In the genomic region with DNA sequence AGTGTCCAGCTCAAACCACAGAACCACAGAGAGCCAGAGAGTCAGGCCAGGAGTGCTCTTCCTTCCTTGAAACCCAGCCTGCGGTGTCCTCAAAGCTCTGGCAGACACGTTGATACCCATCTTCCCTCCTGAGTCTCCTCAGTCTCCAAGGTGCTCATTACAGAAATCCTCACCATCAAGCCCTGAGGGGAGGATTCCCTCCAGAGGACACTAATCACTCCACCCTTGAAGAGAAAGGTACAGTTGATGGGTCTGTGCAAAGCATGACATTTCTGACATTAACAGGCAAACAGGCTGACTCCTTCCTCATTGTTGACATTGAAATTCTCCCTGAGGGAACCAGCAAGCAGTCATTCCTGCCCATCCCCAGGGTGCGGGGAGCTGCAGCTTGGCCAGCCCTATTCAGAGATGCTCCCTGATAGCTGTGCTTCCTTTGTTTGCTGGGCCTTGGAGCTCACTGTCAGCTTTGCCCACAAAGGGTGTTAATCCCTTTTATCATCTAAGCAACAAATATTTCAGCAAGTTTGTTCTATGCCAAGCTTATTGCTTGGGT, we compare ENCODE assay signal across 21 cellular contexts.
DNase-seq lines count a peak whose midpoint lies in the region; ATAC-seq and TF ChIP-seq lines count a peak whose summit lies in the region.
"Had no signal": no experiment of that assay in that cellular context is flagged by ENCODE, and none has a peak within 500 bp of the region (broad histone marks: within the 10 kb centered on the region; RNA-seq: fewer than 3 reads in every experiment).

No MANE protein-coding gene starts in this region.

- no peak for TF ChIP-seq POLR2A in right lobe of liver (IDR thresholded peaks at IDR 0.05)

- no peak overlapping the region for H3K4ac ChIP-seq in trophoblast cell (ENCODE audit: low read depth, low read length)

- ATAC-seq in right lobe of liver, result no peak
- ATAC-seq: SK-N-SH treated with all-trans-retinoic acid at 6 μM for 48 hours had no signal

- no peak overlapping the region for H3K4me3 Mint-ChIP-seq in dendritic cell treated with granulocyte-macrophage colony-stimulating factor and Interleukin-4, amounts not matched to agents 40 ng/mL and 50 ng/mL, for 4 days
- H3K4me3 Mint-ChIP-seq: B cell had no signal

- H2BK5ac ChIP-seq in trophoblast cell (ENCODE audit: low read depth, low read length, poor library complexity), result no peak overlapping the region

- no CpG with 5 or more reads among the region's 3 CpGs for WGBS in trophoblast cell (ENCODE audit: extremely low coverage, insufficient coverage, insufficient read length)
- 50% methylated on average over 1 of the region's 3 CpGs for WGBS in right lobe of liver (ENCODE audit: insufficient coverage, low coverage, low lambda C conversion rate, missing lambda C conversion rate)

- peaks cover 29 to 38% of the 10 kb centered on the region in 2 experiments for H3K4me1 ChIP-seq in trophoblast cell (ENCODE audit: control insufficient read depth in 1 of 2, insufficient read depth in 2 of 2, low read length in 2 of 2)
- peaks cover 0 to 16% (median 3%) of the 10 kb centered on the region in 4 donors for H3K4me1 ChIP-seq in right lobe of liver

- H3K36me3 Mint-ChIP-seq in dendritic cell treated with granulocyte-macrophage colony-stimulating factor and Interleukin-4, amounts not matched to agents 40 ng/mL and 50 ng/mL, for 4 days (ENCODE audit: low read depth), result peaks cover 40% of the 10 kb centered on the region

- H2BK12ac ChIP-seq in trophoblast cell (ENCODE audit: low read length), result no peak overlapping the region

- H3K27me3 ChIP-seq in trophoblast cell (ENCODE audit: insufficient read depth, low read length) (no peaks in the 10 kb centered on the region), right lobe of liver (no peaks in the 10 kb centered on the region)

- no peak overlapping the region for H3K9ac ChIP-seq in trophoblast cell (ENCODE audit: low read length)

- no peaks in the 10 kb centered on the region for H3K9me3 Mint-ChIP-seq in dendritic cell treated with granulocyte-macrophage colony-stimulating factor and Interleukin-4, amounts not matched to agents 40 ng/mL and 50 ng/mL, for 4 days

- H3K4me3 ChIP-seq in trophoblast cell (ENCODE audit: low read depth, low read length) (no peak overlapping the region), right lobe of liver (no peak overlapping the region)

- H3K14ac ChIP-seq in trophoblast cell (ENCODE audit: low read length), result no peak overlapping the region

- H3K27ac ChIP-seq in trophoblast cell (ENCODE audit: low read depth, low read length) (no peak overlapping the region), right lobe of liver (no peak overlapping the region)
- H3K27ac ChIP-seq: 22Rv1 had no signal

- no peak overlapping the region for H2BK120ac ChIP-seq in trophoblast cell (ENCODE audit: insufficient read depth, low read length, poor library complexity)

- H3K18ac ChIP-seq in trophoblast cell (ENCODE audit: low read length), result no peak overlapping the region

- no peak overlapping the region for H3K23ac ChIP-seq in trophoblast cell (ENCODE audit: low read length)

- no peak overlapping the region for H4K8ac ChIP-seq in trophoblast cell (ENCODE audit: low read depth, low read length)

- H2AFZ ChIP-seq in trophoblast cell (ENCODE audit: insufficient read depth, low read length, poor library complexity), result no peak overlapping the region

- H3K36me3 ChIP-seq in trophoblast cell (ENCODE audit: control insufficient read depth in 1 of 2, insufficient read depth in 2 of 2, low read length in 2 of 2), result peaks cover 0 to 2% of the 10 kb centered on the region in 2 experiments
- H3K36me3 ChIP-seq in right lobe of liver, result no peaks in the 10 kb centered on the region

- peaks cover 33% of the 10 kb centered on the region for H3K27me3 Mint-ChIP-seq in dendritic cell treated with granulocyte-macrophage colony-stimulating factor and Interleukin-4, amounts not matched to agents 40 ng/mL and 50 ng/mL, for 4 days
- H3K27me3 Mint-ChIP-seq: B cell had no signal

- H3K9me3 ChIP-seq in trophoblast cell (ENCODE audit: insufficient read depth, low read depth, low read length) (peaks cover 2% of the 10 kb centered on the region), right lobe of liver (no peaks in the 10 kb centered on the region)

- no peak overlapping the region for H2AK5ac ChIP-seq in trophoblast cell (ENCODE audit: low read length)

- no peaks in the 10 kb centered on the region for H3K79me2 ChIP-seq in trophoblast cell (ENCODE audit: control insufficient read depth, insufficient read depth, low read length, poor library complexity)

- H3K27ac Mint-ChIP-seq in dendritic cell treated with granulocyte-macrophage colony-stimulating factor and Interleukin-4, amounts not matched to agents 40 ng/mL and 50 ng/mL, for 4 days, result peak overlapping the region; percentile 10
- H3K27ac Mint-ChIP-seq: B cell had no signal

- H4K12ac ChIP-seq in trophoblast cell (ENCODE audit: low read depth, low read length), result no peak overlapping the region

- peaks cover 6% of the 10 kb centered on the region for H3K79me1 ChIP-seq in trophoblast cell (ENCODE audit: low read length)

- DNase-seq in NCI-H1417 (lab: John Stamatoyannopoulos, UW), result peak in 2 of 3 experiments; percentile 13 to 66
- DNase-seq in NCI-H1417 treated with DMSO at 0.1 percent for 48 hours (lab: John Stamatoyannopoulos, UW), result no peak
- peak; percentile 57 for DNase-seq in NCI-H146 treated with DMSO at 0.1 percent for 48 hours (lab: John Stamatoyannopoulos, UW; ENCODE audit: unreplicated experiment)
- DNase-seq in trophoblast cell, result peak; percentile 44 to 65
- no peak for DNase-seq in SIG-M5 (lab: John Stamatoyannopoulos, UW)
- DNase-seq in COLO829 (ENCODE audit: low spot score), result no peak
- DNase-seq in right lobe of liver, result no peak
- DNase-seq: COR-L47, DMS 273 treated with DMSO at 0.1 percent for 48 hours, NCI-H1105, NCI-H187 treated with DMSO at 0.1 percent for 48 hours, NCI-H2171, NCI-H446 treated with DMSO at 0.1 percent for 48 hours, NCI-H774, OCI-M1, RPMI8226, SHP77 treated with DMSO at 0.1 percent for 48 hours had no signal

- no peak overlapping the region for H3K4me2 ChIP-seq in trophoblast cell (ENCODE audit: low read length)

- TF ChIP-seq CTCF in right lobe of liver (IDR thresholded peaks at IDR 0.05), result no peak

- intact Hi-C loops in dendritic cell treated with granulocyte-macrophage colony-stimulating factor and Interleukin-4, amounts not matched to agents 40 ng/mL and 50 ng/mL, for 4 days (cut with micrococcal nuclease), result no loop called here
- intact Hi-C loops in right lobe of liver (cut with DNase I), result no loop called here

- peaks cover 31% of the 10 kb centered on the region for H3K4me1 Mint-ChIP-seq in dendritic cell treated with granulocyte-macrophage colony-stimulating factor and Interleukin-4, amounts not matched to agents 40 ng/mL and 50 ng/mL, for 4 days (ENCODE audit: low read depth)
- H3K4me1 Mint-ChIP-seq: B cell had no signal

- no peak overlapping the region for H4K91ac ChIP-seq in trophoblast cell (ENCODE audit: low read depth, low read length)

Comparison
In these comparisons a context has a peak if more than half of its experiments do, and no peak if none do; other contexts are left out.
1. DNase-seq: peak in NCI-H1417 (2 of 3), NCI-H146 treated with DMSO at 0.1 percent for 48 hours (single experiment) and trophoblast cell (2 of 2); none in NCI-H1417 treated with DMSO at 0.1 percent for 48 hours (single experiment), SIG-M5 (single experiment), COLO829 (single experiment) and right lobe of liver (0 of 3).